ENCODE assay signal across 27 cellular contexts in the genomic region with DNA sequence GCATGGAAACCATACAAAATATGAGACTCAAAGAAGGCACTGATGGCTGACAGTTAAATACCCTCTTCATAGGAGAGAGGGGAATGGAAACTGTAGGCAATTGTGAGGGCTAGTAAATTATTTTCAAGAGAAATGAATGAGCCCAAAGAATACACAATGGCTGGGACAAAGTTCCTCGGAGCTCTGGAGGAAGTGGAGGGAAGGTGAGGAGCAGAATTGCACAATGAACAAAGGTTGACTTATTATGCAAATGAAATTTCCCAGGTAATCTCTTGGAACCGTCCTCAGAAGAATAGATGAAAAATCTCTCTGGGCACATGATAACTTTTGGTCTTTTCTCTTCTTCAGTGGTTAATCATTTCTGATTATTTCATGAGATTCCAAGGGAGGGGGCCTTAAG.
"Had no signal": no experiment of that assay in that cellular context is flagged by ENCODE, and none has a peak within 500 bp of the region (broad histone marks: within the 10 kb centered on the region; RNA-seq: fewer than 3 reads in every experiment).

No MANE protein-coding gene starts in this region.

- DNase-seq: stimulated activated CD4-positive, alpha-beta T cell treated with anti-CD3 and anti-CD28 coated beads, Interleukin-2, amount 100 ng/mL, for 48 hours; stimulated activated CD4-positive, alpha-beta T cell treated with anti-CD3 and anti-CD28 coated beads, Interleukin-4, amount 100 ng/mL, for 1 hour; stimulated activated CD4-positive, alpha-beta T cell treated with anti-CD3 and anti-CD28 coated beads, Interleukin-4, amount 100 ng/mL, for 24 hours; stimulated activated CD4-positive, alpha-beta T cell treated with anti-CD3 and anti-CD28 coated beads, Interleukin-4, amount 100 ng/mL, for 4 hours; stimulated activated CD8-positive, alpha-beta memory T cell treated with anti-CD3 and anti-CD28 coated beads, Interleukin-4, amount 100 ng/mL, for 48 hours; stimulated activated naive B cell treated with anti-CD40 and anti-IgM and Interleukin-4, amounts not matched to agents 10 μg/mL and 1 μg/mL and 100 μg/mL, for 72 hours; stimulated activated naive CD4-positive, alpha-beta T cell; stimulated activated naive CD4-positive, alpha-beta T cell treated with Interleukin-2 at 50 U/mL for 16 hours; stimulated activated naive CD8-positive, alpha-beta T cell treated with anti-CD3 and anti-CD28 coated beads, Interleukin-15, amount 100 ng/mL, for 72 hours; stimulated activated naive CD8-positive, alpha-beta T cell treated with anti-CD3 and anti-CD28 coated beads, Interleukin-15, Interleukin-2, amounts not matched to agents 100 U/mL and 50 U/mL, for 24 hours; stomach; substantia nigra; testis; thyroid gland; tibial artery; transverse colon; trophoblast cell; upper lobe of left lung; upper lobe of right lung; uterus had no signal

- H3K27me3 ChIP-seq: stomach, suprapubic skin, testis, thyroid gland, tibial artery, tibial nerve, transverse colon, upper lobe of left lung, upper lobe of right lung, uterus, vagina had no signal

- H3K27ac ChIP-seq: stomach, suprapubic skin, testis, thoracic aorta, thyroid gland, tibial artery, tibial nerve, transverse colon, upper lobe of left lung, upper lobe of right lung, uterus, vagina had no signal

- ATAC-seq: stimulated activated effector memory CD8-positive, alpha-beta T cell treated with anti-CD3 and anti-CD28 coated beads, Interleukin-12 subunit alpha, Interleukin-12 subunit beta, amount 100 ng/mL, for 72 hours; stimulated activated memory B cell treated with anti-CD40 and anti-IgM and Interleukin-4, amounts not matched to agents 10 μg/mL and 1 μg/mL and 100 μg/mL, for 72 hours; stimulated activated naive B cell treated with anti-CD40 and anti-IgM and Interleukin-4, amounts not matched to agents 10 μg/mL and 1 μg/mL and 100 μg/mL, for 72 hours; stimulated activated naive CD8-positive, alpha-beta T cell treated with anti-CD3 and anti-CD28 coated beads, Interleukin-15, amount 100 ng/mL, for 72 hours; stimulated activated naive CD8-positive, alpha-beta T cell treated with anti-CD3 and anti-CD28 coated beads, Interleukin-15, Interleukin-2, amounts not matched to agents 100 U/mL and 50 U/mL, for 24 hours; upper lobe of right lung had no signal

- H3K4me1 ChIP-seq: stomach, suprapubic skin, testis, thyroid gland, tibial artery, tibial nerve, transverse colon, upper lobe of left lung, upper lobe of right lung, uterus, vagina had no signal

- H3K4me3 ChIP-seq: stomach, suprapubic skin, testis, thoracic aorta, thyroid gland, tibial artery, tibial nerve, transverse colon, upper lobe of left lung, upper lobe of right lung, uterus, vagina had no signal

- H3K36me3 ChIP-seq: stomach, suprapubic skin, thoracic aorta, thyroid gland, tibial artery, tibial nerve, transverse colon, upper lobe of left lung, upper lobe of right lung, uterus, vagina had no signal

- FAIRE-seq: urothelium cell line had no signal

- H3K9me3 ChIP-seq: stomach, suprapubic skin, testis, thoracic aorta, thyroid gland, tibial nerve, transverse colon, upper lobe of left lung, upper lobe of right lung, uterus, vagina had no signal
